16 cellular contexts compared by ENCODE assay signal in genomic region chr11:114066046-114066648, GRCh38. TPM values are rescaled to one million over a fixed set of nuclear protein-coding genes. Genes with fewer than 3 reads are reported as not detected.
DNase-seq lines count a peak whose midpoint lies in the region; ATAC-seq and TF ChIP-seq lines count a peak whose summit lies in the region.
"Had no signal": no experiment of that assay in that cellular context is flagged by ENCODE, and none has a peak within 500 bp of the region (broad histone marks: within the 10 kb centered on the region; RNA-seq: fewer than 3 reads in every experiment).

No MANE protein-coding gene starts in this region.

- intact Hi-C loops in activated CD4-positive, alpha-beta T cell treated with anti-CD3 and anti-CD28 coated beads, Interleukin-2, amount 10 ng/mL, durations not matched to agents 24 days and 14 days (cut with micrococcal nuclease), result no loop called here
- intact Hi-C loops in esophagus muscularis mucosa (cut with DNase I), result no loop called here
- intact Hi-C loops in stomach (cut with DNase I; ENCODE audit: low total_unique reads), result loop anchor here (10.0 kb wide), 1 partner anchor 119 kb away; no protein-coding TSS in a partner anchor

- no peaks in the 10 kb centered on the region for H3K9me3 Mint-ChIP-seq in activated CD4-positive, alpha-beta T cell treated with anti-CD3 and anti-CD28 coated beads, Interleukin-2, amount 10 ng/mL, durations not matched to agents 24 days and 14 days
- H3K9me3 Mint-ChIP-seq in T-helper 1 cell treated with Interleukin-12 subunit alpha and Interleukin-12 subunit beta and Interleukin-4 antibody, amounts not matched to agents 30 μg/mL and 1 μg/mL, for 36 hours, result no peaks in the 10 kb centered on the region
- no peaks in the 10 kb centered on the region for H3K9me3 Mint-ChIP-seq in type B pancreatic cell
- H3K9me3 Mint-ChIP-seq in stimulated activated memory B cell treated with anti-CD40 and anti-IgM and Interleukin-4, amounts not matched to agents 10 μg/mL and 1 μg/mL and 100 μg/mL, for 72 hours, result no peaks in the 10 kb centered on the region

- TF ChIP-seq EP300 in esophagus muscularis mucosa (IDR thresholded peaks at IDR 0.05), result no peak
- TF ChIP-seq EP300 in stomach (IDR thresholded peaks at IDR 0.05), result no peak

- H3K27ac ChIP-seq in esophagus muscularis mucosa (replicated peaks in 1 of 4) (peak overlapping the region in 1 of 4 donors; percentile 100), stomach (peak overlapping the region in 1 of 5 donors; percentile 99)
- H3K27ac ChIP-seq: A549, cardiac muscle cell had no signal

- WGBS in esophagus muscularis mucosa, result 87% methylated on average over 14 of the region's 14 CpGs
- WGBS in stomach, 5 donors, result 79 to 93% (median 86%) methylated on average over 14 of the region's 14 CpGs

- H3K27ac Mint-ChIP-seq in activated CD4-positive, alpha-beta T cell treated with anti-CD3 and anti-CD28 coated beads, Interleukin-2, amount 10 ng/mL, durations not matched to agents 24 days and 14 days, result peak overlapping the region; percentile 49
- peak overlapping the region; percentile 57 for H3K27ac Mint-ChIP-seq in T-helper 1 cell treated with Interleukin-12 subunit alpha and Interleukin-12 subunit beta and Interleukin-4 antibody, amounts not matched to agents 30 μg/mL and 1 μg/mL, for 36 hours
- H3K27ac Mint-ChIP-seq in type B pancreatic cell, result no peak overlapping the region
- no peak overlapping the region for H3K27ac Mint-ChIP-seq in stimulated activated memory B cell treated with anti-CD40 and anti-IgM and Interleukin-4, amounts not matched to agents 10 μg/mL and 1 μg/mL and 100 μg/mL, for 72 hours

- no peak for TF ChIP-seq POLR2A in esophagus muscularis mucosa (IDR thresholded peaks at IDR 0.05; ENCODE audit: low read depth)
- no peak for TF ChIP-seq POLR2A in stomach (IDR thresholded peaks at IDR 0.05)

- ATAC-seq in stimulated activated memory B cell treated with anti-CD40 and anti-IgM and Interleukin-4, amounts not matched to agents 10 μg/mL and 1 μg/mL and 100 μg/mL, for 72 hours, result no peak
- ATAC-seq: A549, mucosa of descending colon had no signal

- DNase-seq in activated CD4-positive, alpha-beta T cell treated with anti-CD3 and anti-CD28 coated beads, Interleukin-2, amount 10 ng/mL, durations not matched to agents 24 days and 14 days, result no peak
- no peak for DNase-seq in activated CD4-positive, alpha-beta T cell treated with anti-CD3 and anti-CD28 coated beads for 48 hours
- DNase-seq in esophagus muscularis mucosa (ENCODE audit: extremely low spot score) (no peak), stomach (no peak), type B pancreatic cell (ENCODE audit: extremely low spot score, unreplicated experiment) (no peak), OCI-M1 (lab: John Stamatoyannopoulos, UW) (no peak)
- DNase-seq: Caco-2; islet precursor cell; mucosa of descending colon; NCI-H187; NCI-H774; stimulated activated CD4-positive, alpha-beta T cell treated with anti-CD3 and anti-CD28 coated beads, Interleukin-1b, Interleukin-23, amount 100 ng/mL, for 48 hours had no signal

- H3K4me1 ChIP-seq in esophagus muscularis mucosa, result peaks cover 84 to 95% (median 91%) of the 10 kb centered on the region in 4 donors
- H3K4me1 ChIP-seq in stomach, result peaks cover 58 to 94% (median 77%) of the 10 kb centered on the region in 4 donors
- H3K4me1 ChIP-seq: A549 had no signal

- H3K36me3 ChIP-seq in esophagus muscularis mucosa (peaks cover 70 to 95% (median 85%) of the 10 kb centered on the region in 4 donors), stomach (peaks cover 62 to 90% (median 82%) of the 10 kb centered on the region in 4 donors)
- H3K36me3 ChIP-seq: cardiac muscle cell had no signal

- H3K4me1 Mint-ChIP-seq in activated CD4-positive, alpha-beta T cell treated with anti-CD3 and anti-CD28 coated beads, Interleukin-2, amount 10 ng/mL, durations not matched to agents 24 days and 14 days, result peaks cover 4% of the 10 kb centered on the region
- H3K4me1 Mint-ChIP-seq in T-helper 1 cell treated with Interleukin-12 subunit alpha and Interleukin-12 subunit beta and Interleukin-4 antibody, amounts not matched to agents 30 μg/mL and 1 μg/mL, for 36 hours (ENCODE audit: low read depth), result peaks cover 2% of the 10 kb centered on the region
- peaks cover 10% of the 10 kb centered on the region for H3K4me1 Mint-ChIP-seq in type B pancreatic cell (ENCODE audit: unreplicated experiment)
- peaks cover 5% of the 10 kb centered on the region for H3K4me1 Mint-ChIP-seq in stimulated activated memory B cell treated with anti-CD40 and anti-IgM and Interleukin-4, amounts not matched to agents 10 μg/mL and 1 μg/mL and 100 μg/mL, for 72 hours

- H3K27me3 ChIP-seq in esophagus muscularis mucosa (no peaks in the 10 kb centered on the region), stomach (no peaks in the 10 kb centered on the region)

- H3K36me3 Mint-ChIP-seq in activated CD4-positive, alpha-beta T cell treated with anti-CD3 and anti-CD28 coated beads, Interleukin-2, amount 10 ng/mL, durations not matched to agents 24 days and 14 days (ENCODE audit: low read depth), result no peaks in the 10 kb centered on the region
- no peaks in the 10 kb centered on the region for H3K36me3 Mint-ChIP-seq in T-helper 1 cell treated with Interleukin-12 subunit alpha and Interleukin-12 subunit beta and Interleukin-4 antibody, amounts not matched to agents 30 μg/mL and 1 μg/mL, for 36 hours (ENCODE audit: low read depth)
- H3K36me3 Mint-ChIP-seq in type B pancreatic cell, result peaks cover 5% of the 10 kb centered on the region
- H3K36me3 Mint-ChIP-seq in stimulated activated memory B cell treated with anti-CD40 and anti-IgM and Interleukin-4, amounts not matched to agents 10 μg/mL and 1 μg/mL and 100 μg/mL, for 72 hours, result no peaks in the 10 kb centered on the region

- no peaks in the 10 kb centered on the region for H3K9me3 ChIP-seq in esophagus muscularis mucosa
- H3K9me3 ChIP-seq in stomach, result no peaks in the 10 kb centered on the region
- H3K9me3 ChIP-seq: A549, Caco-2, mucosa of descending colon had no signal

- H3K4me3 ChIP-seq in esophagus muscularis mucosa, result peak overlapping the region; percentile 96 to 99 (median 99)
- peak overlapping the region; percentile 93 to 97 (median 96) for H3K4me3 ChIP-seq in stomach
- H3K4me3 ChIP-seq: A549, cardiac muscle cell, mucosa of descending colon had no signal

- TF ChIP-seq CTCF in esophagus muscularis mucosa (IDR thresholded peaks at IDR 0.05) (no peak), stomach (IDR thresholded peaks at IDR 0.05) (no peak), type B pancreatic cell (conservative IDR thresholded peaks at IDR 0.05) (no peak)

- H3K4me3 Mint-ChIP-seq in activated CD4-positive, alpha-beta T cell treated with anti-CD3 and anti-CD28 coated beads, Interleukin-2, amount 10 ng/mL, durations not matched to agents 24 days and 14 days, result no peak overlapping the region
- H3K4me3 Mint-ChIP-seq in T-helper 1 cell treated with Interleukin-12 subunit alpha and Interleukin-12 subunit beta and Interleukin-4 antibody, amounts not matched to agents 30 μg/mL and 1 μg/mL, for 36 hours, result no peak overlapping the region
- H3K4me3 Mint-ChIP-seq in type B pancreatic cell, result no peak overlapping the region
- no peak overlapping the region for H3K4me3 Mint-ChIP-seq in stimulated activated memory B cell treated with anti-CD40 and anti-IgM and Interleukin-4, amounts not matched to agents 10 μg/mL and 1 μg/mL and 100 μg/mL, for 72 hours

- peaks cover 29% of the 10 kb centered on the region for H3K27me3 Mint-ChIP-seq in activated CD4-positive, alpha-beta T cell treated with anti-CD3 and anti-CD28 coated beads, Interleukin-2, amount 10 ng/mL, durations not matched to agents 24 days and 14 days
- peaks cover 28% of the 10 kb centered on the region for H3K27me3 Mint-ChIP-seq in T-helper 1 cell treated with Interleukin-12 subunit alpha and Interleukin-12 subunit beta and Interleukin-4 antibody, amounts not matched to agents 30 μg/mL and 1 μg/mL, for 36 hours (ENCODE audit: low read depth)
- H3K27me3 Mint-ChIP-seq in type B pancreatic cell, result peaks cover 65% of the 10 kb centered on the region
- peaks cover 16% of the 10 kb centered on the region for H3K27me3 Mint-ChIP-seq in stimulated activated memory B cell treated with anti-CD40 and anti-IgM and Interleukin-4, amounts not matched to agents 10 μg/mL and 1 μg/mL and 100 μg/mL, for 72 hours

RNA-seq across cellular contexts. Expression of gene ZBTB16, which starts 6.6 kb away (rescaled TPM):
- 2.5 and 3.8 TPM in 2 replicates for total RNA-seq in activated CD4-positive, alpha-beta T cell treated with anti-CD3 and anti-CD28 coated beads, Interleukin-2, amount 10 ng/mL, durations not matched to agents 24 days and 14 days
- total RNA-seq in esophagus muscularis mucosa (100 to 1,000 TPM; 175 to 319 (median 222) TPM), stomach (100 to 1,000 TPM in 3 of 5 donors, 10 to 100 TPM in 2; 30.1 to 318 (median 137) TPM), type B pancreatic cell (ENCODE audit: low replicate concordance) (2.6 and 11.9 TPM in 2 replicates)
- polyA plus RNA-seq in stomach, result 10 to 100 TPM in 2 of 3 donors, 1 to 10 TPM in 1; 7.9 to 22.5 (median 19.1) TPM
- polyA plus RNA-seq: A549 had no signal

Comparison
In these comparisons a context has a peak if more than half of its experiments do, and no peak if none do; other contexts are left out.
1. H3K27ac Mint-ChIP-seq: peak in activated CD4-positive, alpha-beta T cell treated with anti-CD3 and anti-CD28 coated beads, Interleukin-2, amount 10 ng/mL, durations not matched to agents 24 days and 14 days (single experiment) and T-helper 1 cell treated with Interleukin-12 subunit alpha and Interleukin-12 subunit beta and Interleukin-4 antibody, amounts not matched to agents 30 μg/mL and 1 μg/mL, for 36 hours (single experiment); none in type B pancreatic cell (single experiment) and stimulated activated memory B cell treated with anti-CD40 and anti-IgM and Interleukin-4, amounts not matched to agents 10 μg/mL and 1 μg/mL and 100 μg/mL, for 72 hours (single experiment).